ENCODE assay signal across 23 cellular contexts in genomic region chr11:34182921-34183685, GRCh38.
A peak's percentile ranks its signal among the peaks of the same experiment; 100 is the strongest.
DNase-seq lines count a peak whose midpoint lies in the region; ATAC-seq, FAIRE-seq and TF ChIP-seq lines count a peak whose summit lies in the region.
"Had no signal": no experiment of that assay in that cellular context is flagged by ENCODE, and none has a peak within 500 bp of the region (broad histone marks: within the 10 kb centered on the region; RNA-seq: fewer than 3 reads in every experiment).

No MANE protein-coding gene starts in this region.

- H3K4me1 ChIP-seq in H1 (replicated peaks in 1 of 4; ENCODE audit: control insufficient read depth in 3 of 4, insufficient read depth in 4 of 4, low read length in 3 of 4): peaks cover 11 to 23% (median 14%) of the 10 kb centered on the region in 4 experiments
- H3K4me1 ChIP-seq: BLaER1 had no signal

- no peak overlapping the region; the same call in none of the 2 replicates for H3K18ac ChIP-seq in H1 (ENCODE audit: extremely low read depth, low read length)

- H2AK5ac ChIP-seq in H1 (ENCODE audit: low read depth, low read length): 0 out of 2 replicates have a peak overlapping the region, but pooled peaks have one; percentile 28

- H4K91ac ChIP-seq in H1 (replicated peaks; ENCODE audit: insufficient read length, low read length): no peak overlapping the region

- H3K56ac ChIP-seq in H1 (replicated peaks; ENCODE audit: insufficient read length, low read depth, low read length): no peak overlapping the region

- no peak overlapping the region for H4K5ac ChIP-seq in H1 (ENCODE audit: insufficient read length, low read depth, low read length)

- H2BK15ac ChIP-seq in H1 (ENCODE audit: low read length): 0 out of 2 replicates have a peak overlapping the region, but pooled peaks have one; percentile 61

- TF ChIP-seq CTCF in H1 (IDR thresholded peaks at IDR 0.05; ENCODE audit: control extremely low read depth in 1 of 3, insufficient read depth in 1 of 3, low read depth in 1 of 3, low read length in 3 of 3): no peak

- H3K9me3 Mint-ChIP-seq in activated naive CD4-positive, alpha-beta T cell treated with anti-CD3 and anti-CD28 coated beads for 36 hours: no peaks in the 10 kb centered on the region
- H3K9me3 Mint-ChIP-seq in activated naive CD4-positive, alpha-beta T cell treated with anti-CD3 and anti-CD28 coated beads, Interleukin-2, amount 10 ng/mL, durations not matched to agents 7 days and 5 days: no peaks in the 10 kb centered on the region
- H3K9me3 Mint-ChIP-seq in stimulated activated naive B cell treated with anti-CD40 and anti-IgM and Interleukin-4, amounts not matched to agents 10 μg/mL and 1 μg/mL and 100 μg/mL, for 72 hours: no peaks in the 10 kb centered on the region
- H3K9me3 Mint-ChIP-seq: CD4-positive, CD25-positive, alpha-beta regulatory T cell had no signal

- H3K79me2 ChIP-seq in H1 (ENCODE audit: control insufficient read depth in 1 of 2, insufficient read depth in 2 of 2, low read length in 2 of 2): no peaks in the 10 kb centered on the region

- no peaks in the 10 kb centered on the region for H3K36me3 Mint-ChIP-seq in activated naive CD4-positive, alpha-beta T cell treated with anti-CD3 and anti-CD28 coated beads for 36 hours (ENCODE audit: low read depth)
- H3K36me3 Mint-ChIP-seq in activated naive CD4-positive, alpha-beta T cell treated with anti-CD3 and anti-CD28 coated beads, Interleukin-2, amount 10 ng/mL, durations not matched to agents 7 days and 5 days: no peaks in the 10 kb centered on the region
- peaks cover 19 to 43% of the 10 kb centered on the region in 2 donors for H3K36me3 Mint-ChIP-seq in stimulated activated naive B cell treated with anti-CD40 and anti-IgM and Interleukin-4, amounts not matched to agents 10 μg/mL and 1 μg/mL and 100 μg/mL, for 72 hours
- H3K36me3 Mint-ChIP-seq: CD4-positive, CD25-positive, alpha-beta regulatory T cell had no signal

- no peak overlapping the region for H3K4me3 Mint-ChIP-seq in activated naive CD4-positive, alpha-beta T cell treated with anti-CD3 and anti-CD28 coated beads for 36 hours
- no peak overlapping the region for H3K4me3 Mint-ChIP-seq in activated naive CD4-positive, alpha-beta T cell treated with anti-CD3 and anti-CD28 coated beads, Interleukin-2, amount 10 ng/mL, durations not matched to agents 7 days and 5 days
- H3K4me3 Mint-ChIP-seq in stimulated activated naive B cell treated with anti-CD40 and anti-IgM and Interleukin-4, amounts not matched to agents 10 μg/mL and 1 μg/mL and 100 μg/mL, for 72 hours: peak overlapping the region in 1 of 2 donors; percentile 35
- H3K4me3 Mint-ChIP-seq: CD4-positive, CD25-positive, alpha-beta regulatory T cell had no signal

- H4K20me1 ChIP-seq in H1 (replicated peaks in 1 of 2; ENCODE audit: control insufficient read depth in 1 of 2, insufficient read depth in 2 of 2, low read length in 2 of 2): no peaks in the 10 kb centered on the region
- H4K20me1 ChIP-seq: BLaER1 had no signal

- peak; percentile 35 to 46 for ATAC-seq in stimulated activated naive B cell treated with anti-CD40 and anti-IgM and Interleukin-4, amounts not matched to agents 10 μg/mL and 1 μg/mL and 100 μg/mL, for 72 hours (replicated peaks)
- ATAC-seq: Panc1 had no signal

- no peaks in the 10 kb centered on the region; a peak in 2 of 8 replicates for H3K36me3 ChIP-seq in H1 (ENCODE audit: control insufficient read depth in 2 of 4, insufficient read depth in 4 of 4, low read length in 3 of 4)
- H3K36me3 ChIP-seq: BLaER1 had no signal

- peak; percentile 13 for DNase-seq in activated naive CD4-positive, alpha-beta T cell treated with anti-CD3 and anti-CD28 coated beads for 36 hours
- DNase-seq in activated naive CD4-positive, alpha-beta T cell treated with anti-CD3 and anti-CD28 coated beads, Interleukin-2, amount 10 ng/mL, durations not matched to agents 7 days and 5 days: no peak
- DNase-seq in GM12892 (ENCODE audit: insufficient read length) (no peak), H1 (ENCODE audit: low read depth in 1 of 2, low spot score in 2 of 2) (no peak), DMS 273 (lab: John Stamatoyannopoulos, UW; ENCODE audit: unreplicated experiment) (no peak), HEK293T (ENCODE audit: extremely low spot score) (no peak)
- DNase-seq in stimulated activated naive B cell treated with anti-CD40 and anti-IgM and Interleukin-4, amounts not matched to agents 10 μg/mL and 1 μg/mL and 100 μg/mL, for 72 hours: no peak
- DNase-seq: CD4-positive, CD25-positive, alpha-beta regulatory T cell; GOT3; HCEC 1CT; NCI-H1048; NCI-H1417 treated with DMSO at 0.1 percent for 48 hours; NCI-H1694 treated with DMSO at 0.1 percent for 48 hours; NCI-H2081 treated with DMSO at 0.1 percent for 48 hours; NCI-H2171; NCI-H226; NCI-H510A; NCI-H69; SHP77 had no signal

- H3K27me3 Mint-ChIP-seq in activated naive CD4-positive, alpha-beta T cell treated with anti-CD3 and anti-CD28 coated beads for 36 hours (ENCODE audit: low read depth): no peaks in the 10 kb centered on the region
- peaks cover 15% of the 10 kb centered on the region for H3K27me3 Mint-ChIP-seq in activated naive CD4-positive, alpha-beta T cell treated with anti-CD3 and anti-CD28 coated beads, Interleukin-2, amount 10 ng/mL, durations not matched to agents 7 days and 5 days
- no peaks in the 10 kb centered on the region for H3K27me3 Mint-ChIP-seq in stimulated activated naive B cell treated with anti-CD40 and anti-IgM and Interleukin-4, amounts not matched to agents 10 μg/mL and 1 μg/mL and 100 μg/mL, for 72 hours

- peak overlapping the region; percentile 44 for H3K4ac ChIP-seq in H1 (replicated peaks; ENCODE audit: insufficient read length, low read depth, low read length)

- H3K23ac ChIP-seq in H1 (ENCODE audit: insufficient read length): no peak overlapping the region

- no peak overlapping the region; the same call in 1 of the 2 replicates for H2BK12ac ChIP-seq in H1 (ENCODE audit: low read depth, low read length)

- H3K4me2 ChIP-seq in H1 (ENCODE audit: insufficient read depth in 1 of 2, low read depth in 2 of 2, low read length in 2 of 2): no peak overlapping the region
- H3K4me2 ChIP-seq: BLaER1 had no signal

- H3K14ac ChIP-seq in H1 (ENCODE audit: insufficient read length): no peak overlapping the region

- intact Hi-C loops in activated naive CD4-positive, alpha-beta T cell treated with anti-CD3 and anti-CD28 coated beads for 36 hours (cut with micrococcal nuclease): loop anchor here (2.0 kb wide), 1 partner anchor 32 kb away; no protein-coding TSS in a partner anchor

- TF ChIP-seq RAD21 in H1 (IDR thresholded peaks at IDR 0.05 in 1 of 2, conservative IDR thresholded peaks at IDR 0.05 in 1 of 2; ENCODE audit: low read depth in 2 of 2, low read length in 2 of 2): no peak

- no peak overlapping the region for H2BK20ac ChIP-seq in H1 (ENCODE audit: low read length)

- no peak overlapping the region for H2BK120ac ChIP-seq in H1 (replicated peaks; ENCODE audit: low read depth, low read length)

- H3K9me3 ChIP-seq in H1 (ENCODE audit: insufficient read depth in 2 of 2, low read depth in 1 of 2, low read length in 1 of 2): no peaks in the 10 kb centered on the region
- H3K9me3 ChIP-seq: BLaER1 had no signal

- H2AFZ ChIP-seq in H1 (ENCODE audit: low read length): no peak overlapping the region

- peaks cover 20% of the 10 kb centered on the region for H3K4me1 Mint-ChIP-seq in activated naive CD4-positive, alpha-beta T cell treated with anti-CD3 and anti-CD28 coated beads for 36 hours (ENCODE audit: low read depth)
- no peaks in the 10 kb centered on the region for H3K4me1 Mint-ChIP-seq in activated naive CD4-positive, alpha-beta T cell treated with anti-CD3 and anti-CD28 coated beads, Interleukin-2, amount 10 ng/mL, durations not matched to agents 7 days and 5 days
- peaks cover 39 to 66% of the 10 kb centered on the region in 2 donors for H3K4me1 Mint-ChIP-seq in stimulated activated naive B cell treated with anti-CD40 and anti-IgM and Interleukin-4, amounts not matched to agents 10 μg/mL and 1 μg/mL and 100 μg/mL, for 72 hours
- H3K4me1 Mint-ChIP-seq: CD4-positive, CD25-positive, alpha-beta regulatory T cell had no signal

- H3K27ac ChIP-seq in H1 (ENCODE audit: low read depth, low read length): no peak overlapping the region
- H3K27ac ChIP-seq: BLaER1, RWPE1 had no signal

- peak; percentile 77 for FAIRE-seq in GM12892 (lab: Jason Lieb, UNC)
- no peak for FAIRE-seq in H1 (lab: Jason Lieb, UNC)
- FAIRE-seq: A204.1 had no signal

- no peak overlapping the region for H3K4me3 ChIP-seq in H1 (ENCODE audit: extremely low read depth in 1 of 4, insufficient read depth in 2 of 4, low read depth in 3 of 4, low read length in 4 of 4)
- H3K4me3 ChIP-seq: BLaER1 had no signal

- no peaks in the 10 kb centered on the region for H3K79me1 ChIP-seq in H1 (ENCODE audit: low read depth, low read length)

- 92% methylated on average over 13 of the region's 13 CpGs; no CpG with 5 or more reads in 1 of the 2 experiments for WGBS in H1 (ENCODE audit: extremely low coverage in 1 of 2, insufficient coverage in 1 of 2, insufficient read length in 1 of 2, insufficient replicate concordance in 2 of 2, low coverage in 1 of 2, low lambda C conversion rate in 2 of 2, missing lambda C conversion rate in 1 of 2), 2 experiments

- TF ChIP-seq POLR2A in GM12892 (IDR thresholded peaks at IDR 0.05; ENCODE audit: low read depth, low read length) (no peak), H1 (IDR thresholded peaks at IDR 0.05; ENCODE audit: control extremely low read depth in 1 of 2, low read depth in 2 of 2, low read length in 2 of 2) (no peak)

- no peak for TF ChIP-seq EP300 in H1 (IDR thresholded peaks at IDR 0.05; ENCODE audit: borderline replicate concordance in 1 of 2, low read depth in 2 of 2, low read length in 2 of 2)

- no peak overlapping the region; the same call in 1 of the 2 replicates for H4K8ac ChIP-seq in H1 (ENCODE audit: extremely low read depth, insufficient read depth, low read length)

- no peaks in the 10 kb centered on the region for H3K27me3 ChIP-seq in H1 (replicated peaks in 1 of 4; ENCODE audit: control insufficient read depth in 3 of 4, extremely low read depth in 1 of 4, insufficient read depth in 3 of 4, low read length in 3 of 4)
- H3K27me3 ChIP-seq: BLaER1 had no signal

- CTCF ChIA-PET in activated naive CD4-positive, alpha-beta T cell treated with anti-CD3 and anti-CD28 coated beads for 36 hours (lab: Charles Lee): interaction anchor here (0.6 to 5.8 kb wide), 4 partner anchors 8 to 154 kb away, joined by 3 to 29 read pairs (median 4); no protein-coding TSS in a partner anchor
- CTCF ChIA-PET in activated naive CD4-positive, alpha-beta T cell treated with anti-CD3 and anti-CD28 coated beads, Interleukin-2, amount 10 ng/mL, durations not matched to agents 7 days and 5 days (lab: Charles Lee): interaction anchor here (0.8 to 1.7 kb wide), 3 partner anchors 9 to 179 kb away, joined by 3 to 6 read pairs (median 3); no protein-coding TSS in a partner anchor
- CTCF ChIA-PET in H1 (lab: Charles Lee; ENCODE audit: partially characterized antibody) (interaction anchor here (0.6 to 7.7 kb wide), 8 partner anchors 7 to 176 kb away, joined by 3 to 92 read pairs (median 4); no protein-coding TSS in a partner anchor), HEK293T (lab: Yijun Ruan, JAX) (interaction anchor here (0.9 kb wide), 1 partner anchor 9 kb away, joined by 3 read pairs; no protein-coding TSS in a partner anchor)

- H3K23me2 ChIP-seq in H1 (ENCODE audit: low read depth, low read length): no peaks in the 10 kb centered on the region

- POLR2A ChIA-PET in H1 (lab: Charles Lee; ENCODE audit: partially characterized antibody) (interaction anchor here (1.1 to 1.4 kb wide), 2 partner anchors 8 to 174 kb away, joined by 3 to 4 read pairs; no protein-coding TSS in a partner anchor), HEK293T (lab: Yijun Ruan, JAX) (interaction anchor here (0.9 kb wide), 1 partner anchor 126 kb away, joined by 3 read pairs; no protein-coding TSS in a partner anchor)

- no peak overlapping the region for H3K9ac ChIP-seq in H1 (replicated peaks in 1 of 4; ENCODE audit: extremely low read depth in 1 of 4, low read depth in 3 of 4, low read length in 3 of 4)
- H3K9ac ChIP-seq: BLaER1 had no signal

- no peak overlapping the region for H2BK5ac ChIP-seq in H1 (ENCODE audit: low read depth, low read length)

- H3K27ac Mint-ChIP-seq in activated naive CD4-positive, alpha-beta T cell treated with anti-CD3 and anti-CD28 coated beads for 36 hours: no peak overlapping the region
- no peak overlapping the region for H3K27ac Mint-ChIP-seq in activated naive CD4-positive, alpha-beta T cell treated with anti-CD3 and anti-CD28 coated beads, Interleukin-2, amount 10 ng/mL, durations not matched to agents 7 days and 5 days
- peak overlapping the region; percentile 84 for H3K27ac Mint-ChIP-seq in stimulated activated naive B cell treated with anti-CD40 and anti-IgM and Interleukin-4, amounts not matched to agents 10 μg/mL and 1 μg/mL and 100 μg/mL, for 72 hours
- H3K27ac Mint-ChIP-seq: CD4-positive, CD25-positive, alpha-beta regulatory T cell had no signal
